ENCODE assay signal across 12 cellular contexts in genomic region chr17:81635431-81635830, GRCh38. TPM values are rescaled to one million over a fixed set of nuclear protein-coding genes. Genes with fewer than 3 reads are reported as not detected.
A peak's percentile ranks its signal among the peaks of the same experiment; 100 is the strongest.
DNase-seq lines count a peak whose midpoint lies in the region; ATAC-seq, FAIRE-seq and TF ChIP-seq lines count a peak whose summit lies in the region.
"Had no signal": no experiment of that assay in that cellular context is flagged by ENCODE, and none has a peak within 500 bp of the region (broad histone marks: within the 10 kb centered on the region; RNA-seq: fewer than 3 reads in every experiment).

No MANE protein-coding gene starts in this region.

- CTCF ChIA-PET in WTC11 (lab: Charles Lee): no interaction called here

- DNase-seq in DMS53 (lab: John Stamatoyannopoulos, UW) (peak; percentile 48), DMS53 treated with DMSO at 0.1 percent for 48 hours (lab: John Stamatoyannopoulos, UW; ENCODE audit: unreplicated experiment) (no peak), WTC11 (ENCODE audit: low spot score) (no peak), foreskin fibroblast (no peak), urothelium cell line (ENCODE audit: low spot score) (no peak), GDM1 (lab: John Stamatoyannopoulos, UW) (no peak), hypothalamus (lab: John Stamatoyannopoulos, UW) (no peak)
- DNase-seq: 8988T, NCI-H1436, testis had no signal

- H3K4me3 Mint-ChIP-seq in WTC11: peak overlapping the region; percentile 95

- peak overlapping the region; percentile 90 for H3K4me2 ChIP-seq in skeletal muscle satellite cell (ENCODE audit: low read length)

- no peak for TF ChIP-seq CTCF in WTC11 (IDR thresholded peaks at IDR 0.05)
- no peak for TF ChIP-seq CTCF in foreskin fibroblast (IDR thresholded peaks at IDR 0.05; ENCODE audit: low read depth, low read length)

- peaks cover 9% of the 10 kb centered on the region for H3K36me3 Mint-ChIP-seq in WTC11

- no peaks in the 10 kb centered on the region for H3K9me3 ChIP-seq in skeletal muscle satellite cell (replicated peaks; ENCODE audit: low read length)
- H3K9me3 ChIP-seq: testis had no signal

- no peak for ATAC-seq in WTC11

- H3K4me1 ChIP-seq in skeletal muscle satellite cell (ENCODE audit: control insufficient read depth, insufficient read depth, low read length): peaks cover 6% of the 10 kb centered on the region

- H3K36me3 ChIP-seq in skeletal muscle satellite cell (ENCODE audit: insufficient read depth, low read length): peaks cover 8% of the 10 kb centered on the region

- H3K4me3 ChIP-seq in foreskin fibroblast (ENCODE audit: low read depth in 1 of 2, low read length in 2 of 2) (peak overlapping the region; percentile 63 to 97), skeletal muscle satellite cell (ENCODE audit: low read length) (peak overlapping the region; percentile 95)

- H3K27ac Mint-ChIP-seq in WTC11: peak overlapping the region; percentile 99; the same call in 1 of the 2 replicates

- 0 out of 2 replicates have a peak, but pooled peaks cover 3% of the 10 kb centered on the region for H3K9me3 Mint-ChIP-seq in WTC11

- no peaks in the 10 kb centered on the region for H3K27me3 Mint-ChIP-seq in WTC11 (ENCODE audit: low read depth)

- FAIRE-seq in urothelium cell line (lab: Jason Lieb, UNC): no peak
- FAIRE-seq: islet of Langerhans had no signal

- POLR2A ChIA-PET in WTC11 (lab: Charles Lee): no interaction called here

- H3K4me1 Mint-ChIP-seq in WTC11: peaks cover 10% of the 10 kb centered on the region

- H3K9ac ChIP-seq in skeletal muscle satellite cell (ENCODE audit: low read depth, low read length): peak overlapping the region; percentile 96

- H3K27me3 ChIP-seq in skeletal muscle satellite cell (ENCODE audit: control insufficient read depth, insufficient read depth, low read length): no peaks in the 10 kb centered on the region
- H3K27me3 ChIP-seq: testis had no signal

TF ChIP-seq in WTC11, 78 proteins besides CTCF, POLR2A, EP300 and RAD21:
- no peak for TF ChIP-seq TEAD4 (CRISPR knock-in tag; IDR thresholded peaks at IDR 0.05)
- TF ChIP-seq TCF7 (CRISPR knock-in tag; IDR thresholded peaks at IDR 0.05; ENCODE audit: low read depth): no peak
- no peak for TF ChIP-seq SP1 (CRISPR knock-in tag; conservative IDR thresholded peaks at IDR 0.05)
- TF ChIP-seq PRRX2 (CRISPR knock-in tag; IDR thresholded peaks at IDR 0.05): no peak
- TF ChIP-seq FOXJ3 (CRISPR knock-in tag; IDR thresholded peaks at IDR 0.05; ENCODE audit: borderline replicate concordance): no peak
- TF ChIP-seq, protein P1, sequence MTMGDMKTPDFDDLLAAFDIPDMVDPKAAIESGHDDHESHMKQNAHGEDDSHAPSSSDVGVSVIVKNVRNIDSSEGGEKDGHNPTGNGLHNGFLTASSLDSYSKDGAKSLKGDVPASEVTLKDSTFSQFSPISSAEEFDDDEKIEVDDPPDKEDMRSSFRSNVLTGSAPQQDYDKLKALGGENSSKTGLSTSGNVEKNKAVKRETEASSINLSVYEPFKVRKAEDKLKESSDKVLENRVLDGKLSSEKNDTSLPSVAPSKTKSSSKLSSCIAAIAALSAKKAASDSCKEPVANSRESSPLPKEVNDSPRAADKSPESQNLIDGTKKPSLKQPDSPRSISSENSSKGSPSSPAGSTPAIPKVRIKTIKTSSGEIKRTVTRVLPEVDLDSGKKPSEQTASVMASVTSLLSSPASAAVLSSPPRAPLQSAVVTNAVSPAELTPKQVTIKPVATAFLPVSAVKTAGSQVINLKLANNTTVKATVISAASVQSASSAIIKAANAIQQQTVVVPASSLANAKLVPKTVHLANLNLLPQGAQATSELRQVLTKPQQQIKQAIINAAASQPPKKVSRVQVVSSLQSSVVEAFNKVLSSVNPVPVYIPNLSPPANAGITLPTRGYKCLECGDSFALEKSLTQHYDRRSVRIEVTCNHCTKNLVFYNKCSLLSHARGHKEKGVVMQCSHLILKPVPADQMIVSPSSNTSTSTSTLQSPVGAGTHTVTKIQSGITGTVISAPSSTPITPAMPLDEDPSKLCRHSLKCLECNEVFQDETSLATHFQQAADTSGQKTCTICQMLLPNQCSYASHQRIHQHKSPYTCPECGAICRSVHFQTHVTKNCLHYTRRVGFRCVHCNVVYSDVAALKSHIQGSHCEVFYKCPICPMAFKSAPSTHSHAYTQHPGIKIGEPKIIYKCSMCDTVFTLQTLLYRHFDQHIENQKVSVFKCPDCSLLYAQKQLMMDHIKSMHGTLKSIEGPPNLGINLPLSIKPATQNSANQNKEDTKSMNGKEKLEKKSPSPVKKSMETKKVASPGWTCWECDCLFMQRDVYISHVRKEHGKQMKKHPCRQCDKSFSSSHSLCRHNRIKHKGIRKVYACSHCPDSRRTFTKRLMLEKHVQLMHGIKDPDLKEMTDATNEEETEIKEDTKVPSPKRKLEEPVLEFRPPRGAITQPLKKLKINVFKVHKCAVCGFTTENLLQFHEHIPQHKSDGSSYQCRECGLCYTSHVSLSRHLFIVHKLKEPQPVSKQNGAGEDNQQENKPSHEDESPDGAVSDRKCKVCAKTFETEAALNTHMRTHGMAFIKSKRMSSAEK (CRISPR knock-in tag; IDR thresholded peaks at IDR 0.05; ENCODE audit: borderline replicate concordance): no peak
- no peak for TF ChIP-seq ZNF671 (CRISPR knock-in tag; IDR thresholded peaks at IDR 0.05)

RNA-seq across cellular contexts. Expression of gene NPLOC4, which starts 1.5 kb away (rescaled TPM):
- total RNA-seq in WTC11 (2021): 80.3 to 89.2 TPM (median 83.5 TPM) in 3 replicates
- 57.4 and 65.4 TPM in 2 replicates for total RNA-seq in skeletal muscle satellite cell (2012; rRNA removed)

RNA-seq across cellular contexts. Expression of gene TSPAN10, which starts 1.6 kb away (rescaled TPM):
- total RNA-seq in WTC11 (2021): 1.5 to 3.0 TPM (median 2.4 TPM) in 3 replicates
- 2.0 TPM in 2 replicates for total RNA-seq in skeletal muscle satellite cell (2012; rRNA removed)

RNA-seq across cellular contexts. Expression of gene PDE6G, which starts 20.9 kb away (rescaled TPM):
- total RNA-seq in WTC11 (2021): 4.4 to 6.9 TPM (median 6.3 TPM) in 3 replicates
- total RNA-seq in skeletal muscle satellite cell (2012; rRNA removed): not detected in 2 replicates

RNA-seq across cellular contexts. Expression of gene OXLD1, which starts 31.0 kb away (rescaled TPM):
- total RNA-seq in WTC11 (2021): 47.0 to 49.6 TPM (median 48.1 TPM) in 3 replicates
- 45.0 and 47.4 TPM in 2 replicates for total RNA-seq in skeletal muscle satellite cell (2012; rRNA removed)

RNA-seq across cellular contexts. Expression of gene CCDC137, which starts 31.1 kb away (rescaled TPM):
- 34.3 to 36.8 TPM (median 35.2 TPM) in 3 replicates for total RNA-seq in WTC11 (2021)
- 9.0 and 9.6 TPM in 2 replicates for total RNA-seq in skeletal muscle satellite cell (2012; rRNA removed)
